Comparison of ENCODE assay signal across 12 cellular contexts in the genomic region with DNA sequence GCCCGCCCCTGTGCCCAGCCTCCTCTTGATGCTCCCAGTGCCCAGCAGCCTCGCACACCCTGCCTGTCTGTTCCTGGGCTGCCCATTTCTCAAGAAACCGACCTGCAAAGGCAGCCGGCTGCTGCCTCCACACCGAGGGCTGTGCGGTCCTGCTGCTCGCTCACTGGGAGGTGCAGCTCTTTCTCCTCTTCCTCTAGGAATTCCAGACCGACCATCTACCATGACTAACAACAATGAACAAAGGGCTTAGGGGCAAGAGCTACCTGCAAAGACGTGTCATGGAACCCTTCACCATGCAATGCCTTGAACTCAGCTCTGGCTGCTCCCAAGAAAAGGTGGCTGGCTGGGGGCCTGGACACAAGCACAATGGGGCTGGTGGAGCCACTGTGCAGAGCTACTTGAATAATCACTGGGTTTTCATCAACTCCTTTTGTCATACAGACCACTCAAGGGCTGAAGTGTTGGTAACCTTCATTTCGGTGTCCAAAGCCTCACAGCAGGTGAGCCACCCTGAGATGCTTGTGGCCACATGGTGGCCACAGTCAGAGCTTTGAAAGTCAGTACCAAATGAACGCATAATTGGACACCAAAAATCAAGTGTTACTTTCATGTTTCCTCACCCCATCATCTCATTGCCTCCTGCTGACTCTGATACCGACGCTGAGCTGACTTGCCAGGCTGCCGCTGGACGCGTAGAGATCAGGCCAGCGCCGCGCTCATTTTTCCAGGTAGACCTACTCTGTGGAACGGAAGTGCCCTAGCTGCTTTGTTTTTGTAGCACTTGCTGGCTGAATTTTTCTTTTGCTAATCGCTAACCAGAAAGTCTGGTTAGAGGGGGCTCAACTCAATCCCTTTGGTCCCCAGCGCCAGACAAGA. TPM values are rescaled to one million over a fixed set of nuclear protein-coding genes. Genes with fewer than 3 reads are reported as not detected.
DNase-seq lines count a peak whose midpoint lies in the region; ATAC-seq and TF ChIP-seq lines count a peak whose summit lies in the region.
"Had no signal": no experiment of that assay in that cellular context is flagged by ENCODE, and none has a peak within 500 bp of the region (broad histone marks: within the 10 kb centered on the region; RNA-seq: fewer than 3 reads in every experiment).

No MANE protein-coding gene starts in this region.

- peaks cover 0 to 7% (median 0%) of the 10 kb centered on the region in 3 donors for H3K36me3 Mint-ChIP-seq in CD8-positive, alpha-beta memory T cell
- H3K36me3 Mint-ChIP-seq: stimulated activated memory B cell treated with anti-CD40 and anti-IgM and Interleukin-4, amounts not matched to agents 10 μg/mL and 1 μg/mL and 100 μg/mL, for 72 hours had no signal

- no peaks in the 10 kb centered on the region for H3K9me3 Mint-ChIP-seq in CD8-positive, alpha-beta memory T cell
- H3K9me3 Mint-ChIP-seq: dendritic cell treated with granulocyte-macrophage colony-stimulating factor and Interleukin-4, amounts not matched to agents 40 ng/mL and 50 ng/mL, for 4 days; stimulated activated memory B cell treated with anti-CD40 and anti-IgM and Interleukin-4, amounts not matched to agents 10 μg/mL and 1 μg/mL and 100 μg/mL, for 72 hours had no signal

- TF ChIP-seq CTCF in BE2C (IDR thresholded peaks at IDR 0.05; ENCODE audit: low read depth, low read length) (peak; percentile 27), WERI-Rb-1 (IDR thresholded peaks at IDR 0.05; ENCODE audit: low read depth, low read length) (0 out of 2 replicates have a peak, but pooled peaks have one; percentile 2), neural cell (IDR thresholded peaks at IDR 0.05; ENCODE audit: poor library complexity, severe bottlenecking) (no peak)

- H3K4me1 ChIP-seq in BE2C, result peaks cover 39% of the 10 kb centered on the region
- H3K4me1 ChIP-seq in CD8-positive, alpha-beta memory T cell (ENCODE audit: insufficient read depth, low read length), result peaks cover 32% of the 10 kb centered on the region
- H3K4me1 ChIP-seq: parathyroid adenoma had no signal

- no peak overlapping the region for H3K4me3 ChIP-seq in BE2C (ENCODE audit: low read depth, low read length)
- no peak overlapping the region for H3K4me3 ChIP-seq in CD8-positive, alpha-beta memory T cell (ENCODE audit: low read length)
- no peak overlapping the region for H3K4me3 ChIP-seq in WERI-Rb-1 (ENCODE audit: low read depth, low read length)
- H3K4me3 ChIP-seq in neural cell (ENCODE audit: low read length), result peak overlapping the region; percentile 23
- H3K4me3 ChIP-seq: lung had no signal

- no peak for TF ChIP-seq RAD21 in neural cell (conservative IDR thresholded peaks at IDR 0.05)

- H3K27me3 ChIP-seq in BE2C, result no peaks in the 10 kb centered on the region
- no peaks in the 10 kb centered on the region for H3K27me3 ChIP-seq in CD8-positive, alpha-beta memory T cell (ENCODE audit: insufficient read depth, low read length, poor library complexity, severe bottlenecking)
- H3K27me3 ChIP-seq in WERI-Rb-1 (ENCODE audit: insufficient read depth, low read depth, severe bottlenecking), result no peaks in the 10 kb centered on the region
- no peaks in the 10 kb centered on the region for H3K27me3 ChIP-seq in neural cell (ENCODE audit: insufficient read depth, low read depth, low read length)

- H3K9me2 ChIP-seq in neural cell (ENCODE audit: insufficient read depth, low read length), result no peaks in the 10 kb centered on the region

- no peaks in the 10 kb centered on the region for H3K27me3 Mint-ChIP-seq in CD8-positive, alpha-beta memory T cell

- TF ChIP-seq EP300 in neural cell (conservative IDR thresholded peaks at IDR 0.05; ENCODE audit: poor library complexity, severe bottlenecking), result no peak

- H4K20me1 ChIP-seq in neural cell (ENCODE audit: insufficient read depth), result no peaks in the 10 kb centered on the region

- CTCF ChIA-PET in CD8-positive, alpha-beta memory T cell (lab: Charles Lee), result interaction anchor here (0.6 to 10.0 kb wide), 37 partner anchors 9 to 296 kb away, joined by 3 to 206 read pairs (median 4); partner anchors contain the start of genes ACE, CYB561, DCAF7 and MAP3K3

- H3F3A ChIP-seq in neural cell (ENCODE audit: insufficient read depth, low read length, poor library complexity, severe bottlenecking), result no peaks in the 10 kb centered on the region

- DNase-seq in BE2C (no peak), WERI-Rb-1 (no peak), NCI-H1105 (lab: John Stamatoyannopoulos, UW) (no peak), epidermal melanocyte (ENCODE audit: insufficient read length, low spot score) (no peak), medulla oblongata (ENCODE audit: extremely low spot score) (no peak)
- DNase-seq in CD8-positive, alpha-beta memory T cell, result no peak

- no peak overlapping the region for H3K4me2 ChIP-seq in neural cell (ENCODE audit: low read length)

- peak overlapping the region in 6 of 8 donors; percentile 51 to 90 (median 82) for H3K27ac Mint-ChIP-seq in CD8-positive, alpha-beta memory T cell
- H3K27ac Mint-ChIP-seq: dendritic cell treated with granulocyte-macrophage colony-stimulating factor and Interleukin-4, amounts not matched to agents 40 ng/mL and 50 ng/mL, for 4 days; stimulated activated memory B cell treated with anti-CD40 and anti-IgM and Interleukin-4, amounts not matched to agents 10 μg/mL and 1 μg/mL and 100 μg/mL, for 72 hours had no signal

- H3K9me3 ChIP-seq in BE2C, result no peaks in the 10 kb centered on the region
- no peaks in the 10 kb centered on the region for H3K9me3 ChIP-seq in CD8-positive, alpha-beta memory T cell (ENCODE audit: low read length)
- H3K9me3 ChIP-seq in WERI-Rb-1 (ENCODE audit: severe bottlenecking), result no peaks in the 10 kb centered on the region
- no peaks in the 10 kb centered on the region for H3K9me3 ChIP-seq in neural cell (ENCODE audit: low read length)

- H2AFZ ChIP-seq in neural cell (ENCODE audit: low read depth, low read length), result no peak overlapping the region
- H2AFZ ChIP-seq: parathyroid adenoma had no signal

- no peak overlapping the region for H3K27ac ChIP-seq in CD8-positive, alpha-beta memory T cell (ENCODE audit: low read depth, low read length)
- H3K27ac ChIP-seq in WERI-Rb-1 (no peak overlapping the region), neural cell (ENCODE audit: low read length) (no peak overlapping the region)
- H3K27ac ChIP-seq: parathyroid adenoma had no signal

- no peak for ATAC-seq in GM19463 (IDR thresholded peaks at IDR 0.05; ENCODE audit: unreplicated experiment)

- H3K36me3 ChIP-seq in BE2C (peaks cover 40% of the 10 kb centered on the region), WERI-Rb-1 (no peaks in the 10 kb centered on the region; the same call in 1 of the 2 replicates), neural cell (ENCODE audit: insufficient read depth, low read length) (peaks cover under 1% of the 10 kb centered on the region)
- no peaks in the 10 kb centered on the region for H3K36me3 ChIP-seq in CD8-positive, alpha-beta memory T cell (ENCODE audit: insufficient read depth, low read length)

- POLR2A ChIA-PET in CD8-positive, alpha-beta memory T cell (lab: Charles Lee), result interaction anchor here (0.7 to 1.8 kb wide), 5 partner anchors 8 to 269 kb away, joined by 3 to 9 read pairs (median 6); partner anchors contain the start of gene ACE

- H3K4me3 Mint-ChIP-seq in CD8-positive, alpha-beta memory T cell, result peak overlapping the region in 3 of 7 donors; percentile 70 to 75 (median 71)
- H3K4me3 Mint-ChIP-seq: dendritic cell treated with granulocyte-macrophage colony-stimulating factor and Interleukin-4, amounts not matched to agents 40 ng/mL and 50 ng/mL, for 4 days; stimulated activated memory B cell treated with anti-CD40 and anti-IgM and Interleukin-4, amounts not matched to agents 10 μg/mL and 1 μg/mL and 100 μg/mL, for 72 hours had no signal

- H3K79me2 ChIP-seq in neural cell (replicated peaks; ENCODE audit: insufficient read depth, low read length), result no peaks in the 10 kb centered on the region
- H3K79me2 ChIP-seq: parathyroid adenoma had no signal

- H3K4me1 Mint-ChIP-seq in CD8-positive, alpha-beta memory T cell, result peaks cover 32 to 52% (median 35%) of the 10 kb centered on the region in 3 donors

- no peak overlapping the region for H3K9ac ChIP-seq in neural cell (ENCODE audit: low read length)
- H3K9ac ChIP-seq: parathyroid adenoma had no signal

TF ChIP-seq in neural cell, 6 proteins besides CTCF, POLR2A, EP300 and RAD21:
- TF ChIP-seq TAF1 (IDR thresholded peaks at IDR 0.05; ENCODE audit: low read depth) (no peak), MXI1 (conservative IDR thresholded peaks at IDR 0.05; ENCODE audit: poor library complexity, severe bottlenecking) (no peak), EZH2 (IDR thresholded peaks at IDR 0.05; ENCODE audit: borderline replicate concordance, insufficient read depth, low read length, poor library complexity, severe bottlenecking) (no peak)

RNA-seq across cellular contexts. Expression of gene CYB561, which starts 19.8 kb away (rescaled TPM):
- 212 TPM for polyA plus RNA-seq in BE2C (2012; ENCODE audit: insufficient read depth, insufficient read length, low read depth)
- 10 to 100 TPM; 14.3 to 16.6 TPM for total RNA-seq in CD8-positive, alpha-beta memory T cell
- 42.7 TPM for polyA plus RNA-seq in CD8-positive, alpha-beta memory T cell
- polyA plus RNA-seq in neural cell, result 14.3 and 15.7 TPM in 2 replicates
- 8.3 and 9.6 TPM in 2 replicates for polyA minus RNA-seq in neural cell

RNA-seq across cellular contexts. Expression of gene ACE, which starts 50.6 kb away (rescaled TPM):
- 138 TPM for polyA plus RNA-seq in BE2C (2012; ENCODE audit: insufficient read depth, insufficient read length, low read depth)
- total RNA-seq in CD8-positive, alpha-beta memory T cell, result 1 to 10 TPM; 4.6 to 4.7 TPM
- polyA plus RNA-seq in CD8-positive, alpha-beta memory T cell, result 5.5 TPM
- polyA plus RNA-seq in neural cell, result 1.5 and 2.1 TPM in 2 replicates
- polyA minus RNA-seq in neural cell, result 1.5 and 2.2 TPM in 2 replicates
